ENCODE assay signal across 19 cellular contexts in genomic region chr9:35564658-35565061, GRCh38. TPM values are rescaled to one million over a fixed set of nuclear protein-coding genes. Genes with fewer than 3 reads are reported as not detected.
DNase-seq lines count a peak whose midpoint lies in the region; ATAC-seq and TF ChIP-seq lines count a peak whose summit lies in the region.
"Had no signal": no experiment of that assay in that cellular context is flagged by ENCODE, and none has a peak within 500 bp of the region (broad histone marks: within the 10 kb centered on the region; RNA-seq: fewer than 3 reads in every experiment).

No MANE protein-coding gene starts in this region.

- ATAC-seq in Right ventricle myocardium inferior (peak; percentile 71), heart left ventricle (peak; percentile 29 to 59 (median 44)), aorta (ENCODE audit: low FRiP score) (peak; percentile 90)
- ATAC-seq: stimulated activated effector memory CD8-positive, alpha-beta T cell treated with anti-CD3 and anti-CD28 coated beads, Interleukin-12 subunit alpha, Interleukin-12 subunit beta, amount 100 ng/mL, for 72 hours had no signal

- DNase-seq in Right ventricle myocardium inferior (ENCODE audit: missing footprints) (no peak), cardiac septum (ENCODE audit: low spot score) (no peak), heart left ventricle (no peak), ovary (no peak), aorta (no peak), A673 (ENCODE audit: low spot score) (no peak), osteoblast (ENCODE audit: insufficient read length, low spot score, missing footprints) (no peak), NCI-H748 (lab: John Stamatoyannopoulos, UW; ENCODE audit: unreplicated experiment) (no peak)
- DNase-seq: activated CD4-positive, alpha-beta T cell treated with anti-CD3 and anti-CD28 coated beads, Interleukin-2, amount 50 U/mL, for 1 hour; activated gamma-delta T cell; foreskin fibroblast; kidney glomerular epithelial cell; midbrain; NCI-H1417 treated with DMSO at 0.1 percent for 48 hours; NCI-H524 treated with DMSO at 0.1 percent for 48 hours had no signal

- CTCF ChIA-PET in A673 (lab: Charles Lee), result no interaction called here

- POLR2A ChIA-PET in A673 (lab: Charles Lee; ENCODE audit: low non-redundant PET), result no interaction called here

- H3K27ac ChIP-seq in heart left ventricle (peak overlapping the region in 9 of 12 donors; percentile 26 to 77 (median 63)), ovary (no peak overlapping the region), aorta (ENCODE audit: low read depth in 1 of 2, low read length in 2 of 2) (peak overlapping the region; percentile 29 to 95), A673 (ENCODE audit: low read depth, low read length, poor library complexity, severe bottlenecking) (no peak overlapping the region), osteoblast (ENCODE audit: low read depth, low read length) (no peak overlapping the region)
- H3K27ac ChIP-seq: BLaER1 had no signal

- H3K36me3 ChIP-seq in heart left ventricle (peaks cover 0 to 27% (median 20%) of the 10 kb centered on the region in 9 donors), ovary (no peaks in the 10 kb centered on the region), aorta (ENCODE audit: control insufficient read depth in 1 of 2, insufficient read depth in 2 of 2, low read length in 1 of 2) (peaks cover 0 to 2% of the 10 kb centered on the region in 2 donors), A673 (ENCODE audit: insufficient read depth, low read length, poor library complexity, severe bottlenecking) (no peaks in the 10 kb centered on the region), osteoblast (ENCODE audit: insufficient read depth, low read length) (peaks cover 28% of the 10 kb centered on the region)

- intact Hi-C loops in Right ventricle myocardium inferior (cut with DNase I), result loop anchor here (5.0 kb wide), 1 partner anchor 38 kb away; no protein-coding TSS in a partner anchor
- intact Hi-C loops in cardiac septum (cut with DNase I), result no loop called here
- intact Hi-C loops in heart left ventricle (cut with DNase I), result loop anchor here in 1 of 10 donors (10.0 kb wide), 1 partner anchor 440 kb away; no protein-coding TSS in a partner anchor
- intact Hi-C loops in ovary (cut with DNase I), result no loop called here
- intact Hi-C loops in aorta (cut with DNase I), result loop anchor here (2.0 to 10.0 kb wide), 3 partner anchors 38 to 80 kb away; partner anchors contain the start of gene TESK1 (in 1 of the 2)
- intact Hi-C loops in A673 (cut with micrococcal nuclease; ENCODE audit: unreplicated experiment), result no loop called here

- TF ChIP-seq POLR2A in heart left ventricle (IDR thresholded peaks at IDR 0.05), result no peak
- TF ChIP-seq POLR2A in ovary (IDR thresholded peaks at IDR 0.05), result no peak

- H3K9me3 ChIP-seq in heart left ventricle (no peaks in the 10 kb centered on the region), ovary (no peaks in the 10 kb centered on the region), aorta (ENCODE audit: control insufficient read depth, low read length) (no peaks in the 10 kb centered on the region), A673 (ENCODE audit: low read depth, low read length, poor library complexity, severe bottlenecking) (no peaks in the 10 kb centered on the region), osteoblast (ENCODE audit: low read depth, low read length) (no peaks in the 10 kb centered on the region)
- H3K9me3 ChIP-seq: BLaER1 had no signal

- H2AFZ ChIP-seq in osteoblast (ENCODE audit: low read length), result no peak overlapping the region
- H2AFZ ChIP-seq: GM23338 had no signal

- TF ChIP-seq EP300 in ovary (IDR thresholded peaks at IDR 0.05), result peak; percentile 43

- no peaks in the 10 kb centered on the region for H3K27me3 ChIP-seq in heart left ventricle
- no peaks in the 10 kb centered on the region for H3K27me3 ChIP-seq in ovary
- H3K27me3 ChIP-seq in aorta (ENCODE audit: control insufficient read depth in 1 of 2, insufficient read depth in 2 of 2, low read length in 1 of 2), result no peaks in the 10 kb centered on the region
- no peaks in the 10 kb centered on the region for H3K27me3 ChIP-seq in A673 (replicated peaks; ENCODE audit: insufficient read depth, low read depth, low read length, poor library complexity)
- no peaks in the 10 kb centered on the region for H3K27me3 ChIP-seq in osteoblast (ENCODE audit: insufficient read depth, low read length)
- H3K27me3 ChIP-seq: BLaER1 had no signal

- 71 to 77% (median 74%) methylated on average over 7 of the region's 7 CpGs for WGBS in heart left ventricle, 4 donors
- 68 to 71% (median 70%) methylated on average over 7 of the region's 7 CpGs for WGBS in ovary, 3 donors
- WGBS in aorta, 2 donors, result 7% methylated on average over 7 of the region's 7 CpGs

- H3K4me3 ChIP-seq in heart left ventricle (no peak overlapping the region), ovary (no peak overlapping the region), aorta (ENCODE audit: low read length in 2 of 2) (no peak overlapping the region), A673 (ENCODE audit: low read depth, low read length, poor library complexity, severe bottlenecking) (no peak overlapping the region), osteoblast (ENCODE audit: insufficient read depth, low read length) (no peak overlapping the region)
- H3K4me3 ChIP-seq: BLaER1, GM23338 had no signal

- H3K79me2 ChIP-seq in osteoblast (ENCODE audit: insufficient read depth, low read length), result no peaks in the 10 kb centered on the region

- H3K4me1 ChIP-seq in heart left ventricle (peaks cover 4 to 34% (median 24%) of the 10 kb centered on the region in 12 donors), ovary (ENCODE audit: insufficient read depth) (peaks cover 3% of the 10 kb centered on the region), aorta (ENCODE audit: control insufficient read depth in 1 of 2, insufficient read depth in 2 of 2, low read length in 2 of 2) (peaks cover 0 to 2% of the 10 kb centered on the region in 2 donors), A673 (ENCODE audit: insufficient read depth, low read length, poor library complexity, severe bottlenecking) (no peaks in the 10 kb centered on the region), osteoblast (ENCODE audit: insufficient read depth, low read length) (peaks cover 27% of the 10 kb centered on the region)

- BruUV-seq in A673 (replicated peaks; lab: Mats Ljungman, UMichigan), result no TSS peak

- TF ChIP-seq CTCF in heart left ventricle (IDR thresholded peaks at IDR 0.05) (no peak), ovary (IDR thresholded peaks at IDR 0.05) (no peak), A673 (conservative IDR thresholded peaks at IDR 0.05; ENCODE audit: low read depth, low read length) (no peak), osteoblast (IDR thresholded peaks at IDR 0.05; ENCODE audit: extremely low read depth, low read depth, low read length) (no peak)

- H3K4me2 ChIP-seq in osteoblast (ENCODE audit: insufficient read depth, low read length), result no peak overlapping the region
- H3K4me2 ChIP-seq: BLaER1 had no signal

- no peaks in the 10 kb centered on the region for H4K20me1 ChIP-seq in osteoblast (ENCODE audit: insufficient read depth, low read length)
- H4K20me1 ChIP-seq: BLaER1 had no signal

RNA-seq across cellular contexts. Expression of gene TESK1, which starts 40.4 kb away (rescaled TPM):
- 27.3 TPM for total RNA-seq in Right ventricle myocardium inferior
- total RNA-seq in cardiac septum, result 34.2 TPM
- 10 to 100 TPM; 19.8 to 47.6 (median 24.5) TPM for total RNA-seq in heart left ventricle
- polyA plus RNA-seq in heart left ventricle, result 10 to 100 TPM; 33.3 to 40.8 TPM
- total RNA-seq in ovary, result 10 to 100 TPM; 13.2 to 51.1 (median 36.6) TPM
- polyA plus RNA-seq in ovary, result 10 to 100 TPM; 20.5 to 29.6 TPM
- total RNA-seq in aorta, result 10 to 100 TPM; 52.1 to 58.2 TPM
- 10 to 100 TPM; 23.8 to 81.0 TPM for polyA plus RNA-seq in aorta
- total RNA-seq in A673 (2021), result 31.8 and 31.9 TPM in 2 replicates
- 18.5 and 18.6 TPM in 2 replicates for total RNA-seq in osteoblast

RNA-seq across cellular contexts. Expression of gene CD72, which starts 53.6 kb away (rescaled TPM):
- total RNA-seq in Right ventricle myocardium inferior (0.89 TPM), cardiac septum (0.59 TPM), heart left ventricle (1 to 10 TPM in 4 of 9 donors, under 1 TPM in 3, not detected in 2; 0.46 to 10.0 (median 1.2) TPM), ovary (1 to 10 TPM in 5 of 7 donors, under 1 TPM in 2; 0.28 to 4.1 (median 1.2) TPM), aorta (10 to 100 TPM in 1 of 2 donors, 1 to 10 TPM in 1; 3.7 to 11.5 TPM), A673 (2021) (not detected in 2 replicates), osteoblast (2.7 and 2.9 TPM in 2 replicates)
- polyA plus RNA-seq in heart left ventricle (under 1 TPM; 0.38 to 0.76 TPM), ovary (1 to 10 TPM in 1 of 2 donors, under 1 TPM in 1; 0.98 to 3.8 TPM), aorta (1 to 10 TPM; 1.6 to 3.4 TPM)
- polyA plus RNA-seq: neural cell had no signal

Comparison
In these comparisons a context has a peak if more than half of its experiments do, and no peak if none do; other contexts are left out.
1. intact Hi-C loops: an anchor here in Right ventricle myocardium inferior (5.0 kb wide) and aorta (2.0 to 10.0 kb wide); none called in cardiac septum, ovary and A673.
2. H3K27ac ChIP-seq: peak in heart left ventricle (9 of 12) and aorta (2 of 2); none in ovary (0 of 2), A673 (single experiment) and osteoblast (single experiment).
3. Peak in every context shown above with its lines, with median percentiles within 50 percentile points of each other: ATAC-seq.